8 cellular contexts compared by ENCODE assay signal in genomic region chr11:66069715-66070603, GRCh38. TPM values are rescaled to one million over a fixed set of nuclear protein-coding genes. Genes with fewer than 3 reads are reported as not detected.
DNase-seq lines count a peak whose midpoint lies in the region; ATAC-seq and TF ChIP-seq lines count a peak whose summit lies in the region.

TSS of gene PACS1 (plus strand) at chr11:66070272. CDS start at chr11:66070487, 215 bp downstream.

- H3K36me3 ChIP-seq in SK-N-MC (ENCODE audit: insufficient read depth, low read length) (peaks cover 47% of the 10 kb centered on the region), gastroesophageal sphincter (peaks cover 0 to 51% of the 10 kb centered on the region in 2 donors), neuronal stem cell (replicated peaks in 1 of 2; ENCODE audit: control insufficient read depth in 2 of 2, insufficient read depth in 2 of 2, low read length in 2 of 2) (peaks cover 28 to 69% of the 10 kb centered on the region in 2 donors), suprapubic skin (peaks cover 31% of the 10 kb centered on the region)

- H2BK12ac ChIP-seq in neuronal stem cell (ENCODE audit: low read length) = no peak within 1 kb of the TSS

- peak within 1 kb of the TSS; percentile 94 for H3K14ac ChIP-seq in neuronal stem cell (ENCODE audit: low read length)

- no peaks in the 10 kb centered on the region for H3K27me3 ChIP-seq in gastroesophageal sphincter
- H3K27me3 ChIP-seq in neuronal stem cell (ENCODE audit: control insufficient read depth in 3 of 3, insufficient read depth in 3 of 3, low read depth in 1 of 3, low read length in 3 of 3) = no peaks in the 10 kb centered on the region
- H3K27me3 ChIP-seq in suprapubic skin = no peaks in the 10 kb centered on the region

- H3K79me1 ChIP-seq in neuronal stem cell (ENCODE audit: low read depth, low read length) = no peaks in the 10 kb centered on the region

- H3K4ac ChIP-seq in neuronal stem cell (ENCODE audit: low read length) = no peak within 1 kb of the TSS

- H3K4me3 Mint-ChIP-seq in activated naive CD4-positive, alpha-beta T cell treated with anti-CD3 and anti-CD28 coated beads, Interleukin-2, amount 10 ng/mL, durations not matched to agents 7 days and 5 days = peak within 1 kb of the TSS; percentile 98

- DNase-seq in AG04449 (ENCODE audit: low read depth, low spot score) = no peak
- no peak for DNase-seq in SK-N-MC (ENCODE audit: low read depth, low spot score)
- DNase-seq in activated naive CD4-positive, alpha-beta T cell treated with anti-CD3 and anti-CD28 coated beads, Interleukin-2, amount 10 ng/mL, durations not matched to agents 7 days and 5 days = peak; percentile 87
- DNase-seq in neuronal stem cell (ENCODE audit: low spot score) = no peak
- peak; percentile 83 to 86 for DNase-seq in suprapubic skin (ENCODE audit: low spot score in 2 of 2)

- TF ChIP-seq EP300 in gastroesophageal sphincter (IDR thresholded peaks at IDR 0.05) (no peak), suprapubic skin (IDR thresholded peaks at IDR 0.05) (no peak)

- peak within 1 kb of the TSS; percentile 95 for H3K27ac Mint-ChIP-seq in activated naive CD4-positive, alpha-beta T cell treated with anti-CD3 and anti-CD28 coated beads, Interleukin-2, amount 10 ng/mL, durations not matched to agents 7 days and 5 days

- H3K27me3 Mint-ChIP-seq in activated naive CD4-positive, alpha-beta T cell treated with anti-CD3 and anti-CD28 coated beads, Interleukin-2, amount 10 ng/mL, durations not matched to agents 7 days and 5 days = no peaks in the 10 kb centered on the region

- CTCF ChIA-PET in AG04449 (lab: Yijun Ruan, JAX) = interaction anchor here (1.0 to 8.2 kb wide), 16 partner anchors 11 to 152 kb away, joined by 3 to 345 read pairs (median 8); partner anchors contain the start of genes GAL3ST3 and SF3B2
- CTCF ChIA-PET in activated naive CD4-positive, alpha-beta T cell treated with anti-CD3 and anti-CD28 coated beads, Interleukin-2, amount 10 ng/mL, durations not matched to agents 7 days and 5 days (lab: Charles Lee) = interaction anchor here (1.0 to 8.9 kb wide), 7 partner anchors 10 to 65 kb away, joined by 3 to 89 read pairs (median 13); partner anchors contain the start of gene SF3B2

- H4K8ac ChIP-seq in neuronal stem cell (ENCODE audit: low read depth, low read length) = no peak within 1 kb of the TSS

- no peak for TF ChIP-seq CTCF in AG04449 (IDR thresholded peaks at IDR 0.05; ENCODE audit: insufficient read depth, low read length, missing control alignments)
- TF ChIP-seq CTCF in gastroesophageal sphincter (IDR thresholded peaks at IDR 0.05) = peak in 2 of 4 experiments; percentile 51 to 52
- peak in 1 of 2 donors; percentile 6 for TF ChIP-seq CTCF in suprapubic skin (IDR thresholded peaks at IDR 0.05)

- H3K9ac ChIP-seq in SK-N-MC (ENCODE audit: insufficient read length) = peak within 1 kb of the TSS; percentile 69
- peak within 1 kb of the TSS; percentile 99 for H3K9ac ChIP-seq in neuronal stem cell (ENCODE audit: low read depth, low read length, poor library complexity)

- H3K27ac ChIP-seq in SK-N-MC (peak within 1 kb of the TSS; percentile 72), gastroesophageal sphincter (peak within 1 kb of the TSS; percentile 85 to 95 (median 90)), neuronal stem cell (replicated peaks; ENCODE audit: low read length) (peak within 1 kb of the TSS; percentile 43), suprapubic skin (peak within 1 kb of the TSS; percentile 96)

- H3K4me1 ChIP-seq in gastroesophageal sphincter = peaks cover 3 to 45% (median 18%) of the 10 kb centered on the region in 3 donors
- peaks cover 4 to 7% of the 10 kb centered on the region in 2 donors for H3K4me1 ChIP-seq in neuronal stem cell (ENCODE audit: control insufficient read depth in 2 of 2, insufficient read depth in 1 of 2, low read depth in 1 of 2, low read length in 2 of 2)
- peaks cover 36% of the 10 kb centered on the region for H3K4me1 ChIP-seq in suprapubic skin

- 0 to 5% methylated on average over 6 to 11 of the region's 120 CpGs for WGBS in gastroesophageal sphincter (ENCODE audit: low coverage in 1 of 2), 2 donors
- WGBS in neuronal stem cell (ENCODE audit: extremely low coverage in 2 of 2, insufficient read length in 2 of 2, insufficient replicate concordance in 1 of 2), 2 donors = no CpG with 5 or more reads among the region's 120 CpGs
- 0% methylated on average over 21 of the region's 120 CpGs for WGBS in suprapubic skin

- no peak within 1 kb of the TSS for H2BK15ac ChIP-seq in neuronal stem cell (ENCODE audit: low read length)

- no peaks in the 10 kb centered on the region for H3K9me3 Mint-ChIP-seq in activated naive CD4-positive, alpha-beta T cell treated with anti-CD3 and anti-CD28 coated beads, Interleukin-2, amount 10 ng/mL, durations not matched to agents 7 days and 5 days

- peak within 1 kb of the TSS; percentile 90 for H2AFZ ChIP-seq in neuronal stem cell (ENCODE audit: low read length)

- H3K4me2 ChIP-seq in neuronal stem cell (ENCODE audit: insufficient read depth, low read length, poor library complexity, severe bottlenecking) = peak within 1 kb of the TSS; percentile 70

- peak within 1 kb of the TSS; percentile 18 for H2AK5ac ChIP-seq in neuronal stem cell (ENCODE audit: low read depth, low read length)

- H3K23ac ChIP-seq in neuronal stem cell (ENCODE audit: low read depth, low read length, poor library complexity) = peak within 1 kb of the TSS; percentile 68

- ATAC-seq in GM18868 (IDR thresholded peaks at IDR 0.05; ENCODE audit: unreplicated experiment) (peak; percentile 56), HG03442 (IDR thresholded peaks at IDR 0.05; ENCODE audit: unreplicated experiment) (peak; percentile 37), gastroesophageal sphincter (peak; percentile 90)

- peak within 1 kb of the TSS; percentile 93 for H3K18ac ChIP-seq in neuronal stem cell (ENCODE audit: low read length)

- H3K36me3 Mint-ChIP-seq in activated naive CD4-positive, alpha-beta T cell treated with anti-CD3 and anti-CD28 coated beads, Interleukin-2, amount 10 ng/mL, durations not matched to agents 7 days and 5 days = peaks cover 65% of the 10 kb centered on the region

- H3K4me1 Mint-ChIP-seq in activated naive CD4-positive, alpha-beta T cell treated with anti-CD3 and anti-CD28 coated beads, Interleukin-2, amount 10 ng/mL, durations not matched to agents 7 days and 5 days = peaks cover 70% of the 10 kb centered on the region

- TF ChIP-seq POLR2A in gastroesophageal sphincter (IDR thresholded peaks at IDR 0.05) = peak; percentile 34 to 58
- peak in 1 of 2 donors; percentile 3 for TF ChIP-seq POLR2A in suprapubic skin (IDR thresholded peaks at IDR 0.05)

- no peaks in the 10 kb centered on the region for H3K9me3 ChIP-seq in SK-N-MC (ENCODE audit: low read depth, low read length)
- no peaks in the 10 kb centered on the region for H3K9me3 ChIP-seq in gastroesophageal sphincter
- H3K9me3 ChIP-seq in neuronal stem cell (replicated peaks in 1 of 2; ENCODE audit: control insufficient read depth in 2 of 2, insufficient read depth in 1 of 2, low read depth in 1 of 2, low read length in 2 of 2) = peaks cover 2 to 4% of the 10 kb centered on the region in 2 donors
- H3K9me3 ChIP-seq in suprapubic skin = no peaks in the 10 kb centered on the region

- no peak within 1 kb of the TSS for H2BK5ac ChIP-seq in neuronal stem cell (ENCODE audit: low read length)

- H4K91ac ChIP-seq in neuronal stem cell (ENCODE audit: low read depth, low read length, poor library complexity) = no peak within 1 kb of the TSS

- no peak within 1 kb of the TSS for H2BK120ac ChIP-seq in neuronal stem cell (ENCODE audit: low read depth, low read length)

- H3K4me3 ChIP-seq in AG04449 (ENCODE audit: low read depth, low read length) = peak within 1 kb of the TSS; percentile 81
- peak within 1 kb of the TSS; percentile 88 for H3K4me3 ChIP-seq in SK-N-MC
- H3K4me3 ChIP-seq in gastroesophageal sphincter = peak within 1 kb of the TSS; percentile 78 to 99
- H3K4me3 ChIP-seq in neuronal stem cell (ENCODE audit: low read length in 2 of 2) = peak within 1 kb of the TSS; percentile 82 to 97
- peak within 1 kb of the TSS; percentile 88 for H3K4me3 ChIP-seq in suprapubic skin

- POLR2A ChIA-PET in AG04449 (lab: Yijun Ruan, JAX) = interaction anchor here (1.0 to 1.6 kb wide), 2 partner anchors 15 to 191 kb away, joined by 3 read pairs; no protein-coding TSS in a partner anchor

RNA-seq across cellular contexts. Expression of gene PACS1, which starts in this region (rescaled TPM):
- 10 to 100 TPM; 32.7 to 81.8 (median 38.2) TPM for total RNA-seq in gastroesophageal sphincter
- 20.7 TPM for polyA plus RNA-seq in neuronal stem cell (2013, experiment 1 of 2)
- 21.7 TPM for polyA plus RNA-seq in neuronal stem cell (2013, experiment 2 of 2)
- 10 to 100 TPM; 30.5 to 78.6 (median 41.8) TPM for total RNA-seq in suprapubic skin

Comparison
In these comparisons a context has a peak if more than half of its experiments do, and no peak if none do; other contexts are left out.
1. DNase-seq: peak in activated naive CD4-positive, alpha-beta T cell treated with anti-CD3 and anti-CD28 coated beads, Interleukin-2, amount 10 ng/mL, durations not matched to agents 7 days and 5 days (single experiment) and suprapubic skin (2 of 2); none in AG04449 (single experiment), SK-N-MC (single experiment) and neuronal stem cell (single experiment).
2. ATAC-seq: peak in every context shown above with its lines; median percentile 90 in gastroesophageal sphincter; 56 in GM18868; 37 in HG03442.
3. H3K27ac ChIP-seq: peak in every context shown above with its lines; median percentile 96 in suprapubic skin; 90 in gastroesophageal sphincter; 72 in SK-N-MC; 43 in neuronal stem cell.
4. Peak in every context shown above with its lines, with median percentiles within 50 percentile points of each other: H3K4me3 ChIP-seq.